Comparison of ENCODE assay signal across 13 cellular contexts in genomic region chr3:58487140-58487886, GRCh38. TPM values are rescaled to one million over a fixed set of nuclear protein-coding genes. Genes with fewer than 3 reads are reported as not detected.
DNase-seq lines count a peak whose midpoint lies in the region; ATAC-seq and TF ChIP-seq lines count a peak whose summit lies in the region.
"Had no signal": no experiment of that assay in that cellular context is flagged by ENCODE, and none has a peak within 500 bp of the region (broad histone marks: within the 10 kb centered on the region; RNA-seq: fewer than 3 reads in every experiment).

No MANE protein-coding gene starts in this region.

- H3K4me3 ChIP-seq in GM23338 (no peak overlapping the region), fibroblast of mammary gland (ENCODE audit: control insufficient read depth, low read depth, low read length) (peak overlapping the region; percentile 12), hepatocyte (no peak overlapping the region)
- H3K4me3 ChIP-seq: tibial artery had no signal

- H3K9me2 ChIP-seq in GM23338 (ENCODE audit: insufficient read depth) (no peaks in the 10 kb centered on the region), hepatocyte (replicated peaks; ENCODE audit: insufficient read depth) (no peaks in the 10 kb centered on the region)

- H3K4me1 Mint-ChIP-seq in GM23338 = peaks cover 10% of the 10 kb centered on the region

- H4K20me1 ChIP-seq in GM23338 (replicated peaks; ENCODE audit: insufficient read depth) (no peaks in the 10 kb centered on the region), hepatocyte (ENCODE audit: insufficient read depth, poor library complexity, severe bottlenecking) (no peaks in the 10 kb centered on the region)

- no peaks in the 10 kb centered on the region for H3K9me3 ChIP-seq in hepatocyte (ENCODE audit: low read depth)
- H3K9me3 ChIP-seq: tibial artery had no signal

- H3K36me3 ChIP-seq in GM23338 (ENCODE audit: insufficient read depth) (no peaks in the 10 kb centered on the region), hepatocyte (replicated peaks; ENCODE audit: insufficient read depth, low read depth) (no peaks in the 10 kb centered on the region)
- H3K36me3 ChIP-seq: tibial artery had no signal

- no peaks in the 10 kb centered on the region for H3K9me3 Mint-ChIP-seq in GM23338
- H3K9me3 Mint-ChIP-seq: activated B cell treated with CpG ODN at 0.5 μM for 24 hours had no signal

- H3K4me1 ChIP-seq in GM23338 (ENCODE audit: insufficient read depth) (peaks cover 5% of the 10 kb centered on the region; the same call in 1 of the 2 replicates), hepatocyte (ENCODE audit: insufficient read depth) (peaks cover 4% of the 10 kb centered on the region)

- TF ChIP-seq CTCF in GM23338 (conservative IDR thresholded peaks at IDR 0.05; ENCODE audit: low read depth in 2 of 2) (no peak), fibroblast of mammary gland (conservative IDR thresholded peaks at IDR 0.05; ENCODE audit: control insufficient read depth, insufficient read depth, low read depth, low read length) (no peak), hepatocyte (IDR thresholded peaks at IDR 0.05; ENCODE audit: poor library complexity) (no peak)

- H2AFZ ChIP-seq in GM23338 = peak overlapping the region; percentile 28; the same call in 1 of the 2 replicates
- H2AFZ ChIP-seq in hepatocyte = no peak overlapping the region

- H3K36me3 Mint-ChIP-seq in GM23338 (ENCODE audit: low read depth) = no peaks in the 10 kb centered on the region

- no peaks in the 10 kb centered on the region for H3F3A ChIP-seq in GM23338 (replicated peaks; ENCODE audit: low read depth)

- no peaks in the 10 kb centered on the region for H3K79me2 ChIP-seq in GM23338 (replicated peaks; ENCODE audit: insufficient read depth)
- H3K79me2 ChIP-seq in hepatocyte = peaks cover under 1% of the 10 kb centered on the region

- WGBS in hepatocyte (ENCODE audit: low lambda C conversion rate, missing lambda C conversion rate) = 78% methylated on average over 17 of the region's 18 CpGs

- intact Hi-C loops in posterior vena cava (cut with DNase I) = loop anchor here in 1 of 2 donors (5.0 kb wide), 1 partner anchor 1140 kb away; no protein-coding TSS in a partner anchor

- H3K27ac Mint-ChIP-seq in GM23338 = no peak overlapping the region
- H3K27ac Mint-ChIP-seq: activated B cell treated with CpG ODN at 0.5 μM for 24 hours had no signal

- H3K27me3 ChIP-seq in GM23338 (ENCODE audit: insufficient read depth) (no peaks in the 10 kb centered on the region), hepatocyte (no peaks in the 10 kb centered on the region)
- H3K27me3 ChIP-seq: tibial artery had no signal

- DNase-seq in GM23338 (ENCODE audit: low spot score) (no peak), fibroblast of mammary gland (ENCODE audit: low read depth) (peak; percentile 78), posterior vena cava (ENCODE audit: low spot score) (peak; percentile 85), hepatocyte (ENCODE audit: low spot score) (no peak), NCI-H2196 (lab: John Stamatoyannopoulos, UW; ENCODE audit: unreplicated experiment) (no peak)
- DNase-seq: activated B cell treated with CpG ODN at 0.5 μM for 24 hours; NCI-H446 treated with DMSO at 0.1 percent for 48 hours; stimulated activated CD4-positive, alpha-beta T cell treated with anti-CD3 and anti-CD28 coated beads, Interleukin-15, amount 100 ng/mL, for 24 hours had no signal

- H3K27ac ChIP-seq in GM23338 (ENCODE audit: low read depth) (no peak overlapping the region), hepatocyte (no peak overlapping the region)
- H3K27ac ChIP-seq: HL-60, tibial artery had no signal

- H3K4me3 Mint-ChIP-seq in GM23338 = no peak overlapping the region
- H3K4me3 Mint-ChIP-seq: activated B cell treated with CpG ODN at 0.5 μM for 24 hours had no signal

- peaks cover 8% of the 10 kb centered on the region for H3K27me3 Mint-ChIP-seq in GM23338 (ENCODE audit: insufficient read depth, low read depth, poor library complexity)

- no peak for ATAC-seq in GM23338
- peak; percentile 54 for ATAC-seq in SK-N-SH treated with all-trans-retinoic acid at 6 μM for 48 hours
- ATAC-seq in HG03439 (IDR thresholded peaks at IDR 0.05; ENCODE audit: unreplicated experiment) = no peak
- ATAC-seq in GM18907 (IDR thresholded peaks at IDR 0.05; ENCODE audit: unreplicated experiment) = no peak

- H3K4me2 ChIP-seq in GM23338 = no peak overlapping the region
- H3K4me2 ChIP-seq in hepatocyte = no peak overlapping the region

TF ChIP-seq in GM23338, 12 proteins besides CTCF, POLR2A, EP300 and RAD21 (continues in another document):
- TF ChIP-seq NANOG (IDR thresholded peaks at IDR 0.05; ENCODE audit: borderline replicate concordance) (no peak), REST (IDR thresholded peaks at IDR 0.05; ENCODE audit: unreplicated experiment) (no peak)

TF ChIP-seq in SK-N-SH treated with all-trans-retinoic acid at 6 μM for 48 hours, 23 proteins besides CTCF, POLR2A, EP300 and RAD21:
- no peak for TF ChIP-seq PPARA (CRISPR knock-in tag; IDR thresholded peaks at IDR 0.05; ENCODE audit: borderline replicate concordance)
- no peak for TF ChIP-seq SNAI2 (CRISPR knock-in tag; IDR thresholded peaks at IDR 0.05)
- TF ChIP-seq OSR1 (CRISPR knock-in tag; IDR thresholded peaks at IDR 0.05) = no peak
- TF ChIP-seq CSRNP3 (CRISPR knock-in tag; IDR thresholded peaks at IDR 0.05) = no peak
- no peak for TF ChIP-seq ZNF565 (CRISPR knock-in tag; conservative IDR thresholded peaks at IDR 0.05; ENCODE audit: low read depth)

RNA-seq across cellular contexts. Expression of gene KCTD6, which starts 4.6 kb away (rescaled TPM):
- 22.8 and 28.3 TPM in 2 replicates for total RNA-seq in GM23338 (2014; rRNA removed; shearing (Covaris generic))
- polyA plus RNA-seq in GM23338 (2016; fragmentation: Nextera tagmentation; extraction: Ambion mirVana) = 27.0 and 34.6 TPM in 2 replicates
- total RNA-seq in posterior vena cava = 10 to 100 TPM in 1 of 2 donors, 1 to 10 TPM in 1; 7.5 to 10.6 TPM
- 18.9 and 19.8 TPM in 2 replicates for total RNA-seq in hepatocyte
- polyA plus RNA-seq in hepatocyte = 13.8 and 14.3 TPM in 2 replicates

RNA-seq across cellular contexts. Expression of gene ACOX2, which starts 49.7 kb away (rescaled TPM):
- 0.31 and 1.1 TPM in 2 replicates for total RNA-seq in GM23338 (2014; rRNA removed; shearing (Covaris generic))
- polyA plus RNA-seq in GM23338 (2016; fragmentation: Nextera tagmentation; extraction: Ambion mirVana) (1.9 and 2.9 TPM in 2 replicates), hepatocyte (30.6 and 31.3 TPM in 2 replicates)
- total RNA-seq in posterior vena cava (10 to 100 TPM; 11.9 to 20.6 TPM), hepatocyte (20.1 and 26.2 TPM in 2 replicates)
- total RNA-seq: activated B cell treated with CpG ODN at 0.5 μM for 24 hours had no signal

RNA-seq across cellular contexts. Expression of gene PDHB, which starts 53.7 kb away (rescaled TPM):
- 153 and 222 TPM in 2 replicates for total RNA-seq in GM23338 (2014; rRNA removed; shearing (Covaris generic))
- polyA plus RNA-seq in GM23338 (2016; fragmentation: Nextera tagmentation; extraction: Ambion mirVana) (161 and 172 TPM in 2 replicates), hepatocyte (119 and 120 TPM in 2 replicates)
- total RNA-seq in posterior vena cava (10 to 100 TPM; 60.4 to 68.7 TPM), hepatocyte (122 and 150 TPM in 2 replicates)

Comparison
In these comparisons a context has a peak if more than half of its experiments do, and no peak if none do; other contexts are left out.
1. DNase-seq: peak in fibroblast of mammary gland (single experiment) and posterior vena cava (single experiment); none in GM23338 (single experiment), hepatocyte (single experiment) and NCI-H2196 (single experiment).